Comparison of ENCODE assay signal across 8 cellular contexts in genomic region chr5:134905246-134905996, GRCh38. TPM values are rescaled to one million over a fixed set of nuclear protein-coding genes. Genes with fewer than 3 reads are reported as not detected.
A peak's percentile ranks its signal among the peaks of the same experiment; 100 is the strongest.
DNase-seq lines count a peak whose midpoint lies in the region; ATAC-seq and TF ChIP-seq lines count a peak whose summit lies in the region.

No MANE protein-coding gene starts in this region.

- H3K4me3 ChIP-seq in coronary artery (peak overlapping the region; percentile 98), liver (ENCODE audit: low read depth in 1 of 3, low read length in 3 of 3) (peak overlapping the region; percentile 91 to 98 (median 94))

- H3K27ac ChIP-seq in coronary artery, result peak overlapping the region; percentile 96 to 100
- H3K27ac ChIP-seq in liver (ENCODE audit: low read depth in 1 of 2, low read length in 2 of 2), result peak overlapping the region; percentile 97

- TF ChIP-seq RAD21 in liver (IDR thresholded peaks at IDR 0.05), result peak; percentile 80 to 81

- peak overlapping the region; percentile 79 to 87 for H3K9ac ChIP-seq in liver (ENCODE audit: low read depth in 1 of 2, low read length in 2 of 2)

- DNase-seq in AG08395 (ENCODE audit: low spot score) (peak; percentile 51), NCI-H226 (peak; percentile 49), coronary artery (ENCODE audit: low spot score) (peak; percentile 83)
- DNase-seq in activated CD4-positive, alpha-beta T cell treated with anti-CD3 and anti-CD28 coated beads for 4 hours, result peak; percentile 53 to 63
- DNase-seq in stimulated activated CD4-positive, alpha-beta T cell treated with anti-CD3 and anti-CD28 coated beads, Interleukin-4, amount 100 ng/mL, for 24 hours, result peak; percentile 63

- peaks cover 0 to 3% (median 0%) of the 10 kb centered on the region in 4 donors for H3K4me1 ChIP-seq in liver (ENCODE audit: control insufficient read depth in 4 of 4, insufficient read depth in 4 of 4, low read length in 3 of 4)

- no peaks in the 10 kb centered on the region for H3K27me3 ChIP-seq in liver (ENCODE audit: control insufficient read depth in 4 of 4, insufficient read depth in 4 of 4, low read length in 3 of 4)

- no peaks in the 10 kb centered on the region for H3K9me3 ChIP-seq in liver (ENCODE audit: control insufficient read depth in 4 of 4, low read length in 3 of 4)

- TF ChIP-seq CTCF in coronary artery (IDR thresholded peaks at IDR 0.05) (peak; percentile 65), liver (IDR thresholded peaks at IDR 0.05; ENCODE audit: low read depth, low read length, missing input control) (peak; percentile 72)

- under 1% methylated on average over 54 of the region's 54 CpGs for WGBS in liver

- peak; percentile 14 for ATAC-seq in GM18519 (IDR thresholded peaks at IDR 0.05; ENCODE audit: low FRiP score, unreplicated experiment)
- peak; percentile 38 for ATAC-seq in HG03097 (IDR thresholded peaks at IDR 0.05; ENCODE audit: low FRiP score, unreplicated experiment)

- H3K36me3 ChIP-seq in liver (ENCODE audit: control insufficient read depth in 4 of 4, insufficient read depth in 3 of 4, low read depth in 1 of 4, low read length in 3 of 4), result peaks cover 0 to 6% (median 0%) of the 10 kb centered on the region in 4 donors

TF ChIP-seq in liver, 16 proteins besides CTCF, POLR2A, EP300 and RAD21:
- TF ChIP-seq HNF4A (conservative IDR thresholded peaks at IDR 0.05), result no peak
- peak; percentile 56 for TF ChIP-seq YY1 (IDR thresholded peaks at IDR 0.05)

RNA-seq across cellular contexts. Expression of gene PCBD2, which starts 0.5 kb away (rescaled TPM):
- 10 to 100 TPM in 1 of 2 donors, 1 to 10 TPM in 1; 8.3 to 12.4 TPM for total RNA-seq in liver
- polyA plus RNA-seq in liver, result 10 to 100 TPM in 1 of 2 donors, 1 to 10 TPM in 1; 5.9 to 12.8 TPM

RNA-seq across cellular contexts. Expression of gene TXNDC15, which starts 31.2 kb away (rescaled TPM):
- total RNA-seq in liver, result 10 to 100 TPM; 35.3 to 53.1 TPM
- 10 to 100 TPM; 29.3 to 53.0 TPM for polyA plus RNA-seq in liver

RNA-seq across cellular contexts. Expression of gene C5orf24, which starts 59.7 kb away (rescaled TPM):
- 10 to 100 TPM; 21.5 to 48.9 TPM for total RNA-seq in liver
- 10 to 100 TPM; 14.5 to 25.3 TPM for polyA plus RNA-seq in liver

Comparison
In these comparisons a context has a peak if more than half of its experiments do, and no peak if none do; other contexts are left out.
1. Peak in every context shown above with its lines: DNase-seq, ATAC-seq, H3K4me3 ChIP-seq and H3K27ac ChIP-seq.